In the genomic region with DNA sequence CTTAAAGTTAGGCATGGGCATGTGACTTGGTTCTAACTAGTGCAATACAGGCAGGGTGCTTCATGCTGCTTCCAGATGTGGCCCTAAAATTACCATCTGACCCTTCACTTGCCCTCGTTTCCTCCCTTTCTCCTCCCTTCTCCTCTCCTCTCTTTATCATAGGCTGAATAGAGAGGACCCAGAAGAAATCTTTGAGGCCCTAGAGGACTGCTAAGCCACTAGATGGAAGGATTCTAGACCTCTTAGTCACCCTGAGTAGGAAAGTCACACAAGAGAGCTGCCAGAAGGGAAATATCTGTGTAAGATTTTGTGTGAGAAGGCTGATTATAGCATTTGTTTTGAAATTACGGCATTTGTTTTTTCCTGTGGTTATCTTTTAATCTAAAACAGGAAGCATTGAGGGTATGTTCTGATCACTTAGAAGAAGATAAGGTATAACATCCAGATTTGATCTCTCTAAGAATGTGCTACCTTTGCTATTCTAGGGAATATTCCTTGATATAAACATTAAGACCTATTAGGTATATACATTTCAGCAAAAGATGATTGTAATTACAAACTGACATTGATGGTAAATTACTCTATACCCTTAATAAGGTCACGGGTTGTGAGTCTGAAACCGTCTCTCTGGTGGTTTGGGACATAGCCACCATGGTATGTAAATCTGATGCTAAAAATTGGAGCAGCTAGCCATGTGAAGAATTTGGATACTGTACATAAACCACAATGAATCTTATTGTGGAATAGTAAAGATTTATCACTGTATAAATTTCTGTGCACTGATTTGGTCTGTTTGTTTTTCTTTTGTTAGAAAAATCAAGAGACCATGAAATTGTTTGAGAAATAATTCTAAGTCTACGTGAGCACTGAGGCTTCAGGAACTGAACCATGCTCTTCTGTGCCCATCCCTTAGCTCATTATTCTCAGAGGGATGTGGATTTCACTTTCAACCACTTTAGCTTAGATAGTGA, we compare ENCODE assay signal across 10 cellular contexts.
DNase-seq lines count a peak whose midpoint lies in the region; ATAC-seq and TF ChIP-seq lines count a peak whose summit lies in the region.
"Had no signal": no experiment of that assay in that cellular context is flagged by ENCODE, and none has a peak within 500 bp of the region (broad histone marks: within the 10 kb centered on the region; RNA-seq: fewer than 3 reads in every experiment).

No MANE protein-coding gene starts in this region.

- in situ Hi-C loops in GM13976 (cut with MboI; ENCODE audit: low sequenced_read_pairs, unreplicated experiment), result no loop called here

- peaks cover 2% of the 10 kb centered on the region for H3K4me1 ChIP-seq in ovary (ENCODE audit: insufficient read depth)

- H3K4me3 ChIP-seq in fibroblast of pulmonary artery (replicated peaks; ENCODE audit: low read depth, low read length) (no peak overlapping the region), ovary (no peak overlapping the region)

- TF ChIP-seq POLR2A in ovary (IDR thresholded peaks at IDR 0.05), result no peak

- DNase-seq in AG08395 (ENCODE audit: low spot score) (peak; percentile 69), NAMALWA (ENCODE audit: low spot score) (peak; percentile 80), fibroblast of pulmonary artery (ENCODE audit: low read depth) (peak; percentile 51), ovary (no peak), retina (no peak), GM13976 (ENCODE audit: low spot score) (no peak), SKM-1 treated with dmso at 0.1 percent for 144 hours (lab: John Stamatoyannopoulos, UW; ENCODE audit: unreplicated experiment) (no peak)
- DNase-seq: activated B cell treated with CpG ODN at 0.5 μM for 24 hours, anterior cingulate cortex had no signal

- TF ChIP-seq CTCF in fibroblast of pulmonary artery (IDR thresholded peaks at IDR 0.05; ENCODE audit: low read length, missing control alignments), result no peak
- no peak for TF ChIP-seq CTCF in ovary (IDR thresholded peaks at IDR 0.05)
- TF ChIP-seq CTCF in GM13976 (IDR thresholded peaks at IDR 0.05; ENCODE audit: borderline replicate concordance, control extremely low read depth, extremely low read depth, insufficient read depth, missing control alignments), result no peak

- whole genome bisulfite sequencing in ovary, 3 donors, result 49 to 62% (median 52%) methylated on average over 5 of the region's 5 CpGs

- H3K27ac ChIP-seq in ovary, result no peak overlapping the region

- H3K27me3 ChIP-seq in ovary, result no peaks in the 10 kb centered on the region

- no peaks in the 10 kb centered on the region for H3K9me3 ChIP-seq in ovary

- intact Hi-C loops in ovary (cut with DNase I), result no loop called here

- H3K36me3 ChIP-seq in ovary, result no peaks in the 10 kb centered on the region

- peak; percentile 43 for ATAC-seq in GM19035 (IDR thresholded peaks at IDR 0.05; ENCODE audit: unreplicated experiment)

- no peak for TF ChIP-seq EP300 in ovary (IDR thresholded peaks at IDR 0.05)

Comparison
In these comparisons a context has a peak if more than half of its experiments do, and no peak if none do; other contexts are left out.
1. DNase-seq: peak in AG08395 (single experiment), NAMALWA (single experiment) and fibroblast of pulmonary artery (single experiment); none in ovary (0 of 5), retina (single experiment), GM13976 (single experiment) and SKM-1 treated with dmso at 0.1 percent for 144 hours (single experiment).